In genomic region chr18:74249181-74249968, GRCh38 we compare ENCODE assay signal across 1 cellular context.
TF ChIP-seq lines count a peak whose summit lies in the region.

No MANE protein-coding gene starts in this region.

TF ChIP-seq in GM23338, 12 proteins besides CTCF, POLR2A, EP300 and RAD21 (continued from another document):
- TF ChIP-seq ZNF462 (CRISPR knock-in tag; IDR thresholded peaks at IDR 0.05) (no peak), POLR2AphosphoS5 (IDR thresholded peaks at IDR 0.05; ENCODE audit: low read depth) (no peak), ZNF114 (CRISPR knock-in tag; IDR thresholded peaks at IDR 0.05) (no peak), EZH2 (IDR thresholded peaks at IDR 0.05; ENCODE audit: low read depth, unreplicated experiment) (no peak)
